In genomic region chr17:60386475-60387058, GRCh38 we compare ENCODE assay signal across 1 cellular context.
TF ChIP-seq lines count a peak whose summit lies in the region.

No MANE protein-coding gene starts in this region.

TF ChIP-seq in GM12878, 131 proteins besides CTCF, POLR2A, EP300 and RAD21:
- TF ChIP-seq ZSCAN29 (IDR thresholded peaks at IDR 0.05) (no peak), CBX3 (IDR thresholded peaks at IDR 0.05; ENCODE audit: borderline replicate concordance, low read depth) (no peak), MEF2B (IDR thresholded peaks at IDR 0.05; ENCODE audit: partially characterized antibody, poor library complexity, severe bottlenecking) (no peak), ATF7 (IDR thresholded peaks at IDR 0.05; ENCODE audit: low read depth) (no peak), ASH2L (IDR thresholded peaks at IDR 0.05; ENCODE audit: borderline replicate concordance, low read depth) (no peak), CREM (IDR thresholded peaks at IDR 0.05; ENCODE audit: low read depth) (no peak)
- TF ChIP-seq, protein P1, sequence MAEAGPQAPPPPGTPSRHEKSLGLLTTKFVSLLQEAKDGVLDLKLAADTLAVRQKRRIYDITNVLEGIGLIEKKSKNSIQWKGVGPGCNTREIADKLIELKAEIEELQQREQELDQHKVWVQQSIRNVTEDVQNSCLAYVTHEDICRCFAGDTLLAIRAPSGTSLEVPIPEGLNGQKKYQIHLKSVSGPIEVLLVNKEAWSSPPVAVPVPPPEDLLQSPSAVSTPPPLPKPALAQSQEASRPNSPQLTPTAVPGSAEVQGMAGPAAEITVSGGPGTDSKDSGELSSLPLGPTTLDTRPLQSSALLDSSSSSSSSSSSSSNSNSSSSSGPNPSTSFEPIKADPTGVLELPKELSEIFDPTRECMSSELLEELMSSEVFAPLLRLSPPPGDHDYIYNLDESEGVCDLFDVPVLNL (IDR thresholded peaks at IDR 0.05; ENCODE audit: low read depth, low read length) = no peak
